Comparison of ENCODE assay signal across 1 cellular context in the genomic region with DNA sequence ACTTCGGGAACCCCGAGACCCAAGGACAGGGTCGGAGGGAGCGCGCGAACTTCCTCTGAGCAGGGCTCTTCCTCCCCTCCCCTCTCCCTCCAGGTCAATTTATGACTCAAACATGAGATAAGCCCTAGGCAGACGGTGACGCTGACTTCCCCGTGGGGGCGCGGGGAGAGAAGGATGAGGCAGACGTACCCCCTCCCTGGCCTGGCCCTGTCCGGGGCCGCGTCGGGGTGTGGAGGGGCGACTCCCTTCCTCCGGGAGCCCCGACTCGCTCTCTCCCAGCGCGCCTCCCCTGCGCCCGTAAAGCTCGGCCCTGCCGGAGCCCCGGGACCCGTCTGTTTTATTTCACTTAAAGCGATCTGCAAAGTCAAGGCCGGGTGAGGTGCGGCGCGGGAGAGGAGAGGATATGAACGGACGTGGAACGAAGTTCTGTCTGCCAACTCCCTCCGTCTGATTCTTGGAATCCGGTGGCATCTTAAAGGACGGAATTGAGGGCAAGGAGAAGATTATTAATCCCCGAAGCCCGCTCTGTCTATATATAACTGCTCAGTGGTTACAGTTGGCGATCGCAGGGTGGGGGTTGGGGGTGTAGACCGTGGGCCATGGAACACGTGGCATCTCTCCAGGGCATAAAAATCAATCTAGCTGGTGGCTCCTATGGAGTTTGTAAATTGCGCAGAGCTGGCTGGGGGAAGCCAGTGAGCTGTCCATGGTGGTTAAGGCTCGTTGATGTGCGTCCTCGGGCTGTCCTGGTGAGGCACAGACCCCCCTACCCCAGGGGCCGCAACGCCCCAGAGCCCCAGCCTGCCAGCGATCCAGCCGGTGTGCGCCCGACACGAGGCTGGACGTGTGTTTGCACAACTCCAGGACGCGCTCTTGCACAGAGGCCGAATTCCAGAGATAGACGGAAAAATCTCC.
TF ChIP-seq lines count a peak whose summit lies in the region.

No MANE protein-coding gene starts in this region.

TF ChIP-seq in endothelial cell of umbilical vein, 7 proteins besides CTCF, POLR2A, EP300 and RAD21:
- no peak for TF ChIP-seq POLR2AphosphoS5 (IDR thresholded peaks at IDR 0.05; ENCODE audit: insufficient read depth, low read depth, low read length)
- no peak for TF ChIP-seq JUN (IDR thresholded peaks at IDR 0.05; ENCODE audit: borderline replicate concordance, insufficient read depth, insufficient read length, low read depth)
- no peak for TF ChIP-seq MYC (IDR thresholded peaks at IDR 0.05; ENCODE audit: low read depth, low read length)
- no peak for TF ChIP-seq EZH2 (IDR thresholded peaks at IDR 0.05; ENCODE audit: borderline replicate concordance, low read depth, low read length, severe bottlenecking)
- TF ChIP-seq FOS (IDR thresholded peaks at IDR 0.05; ENCODE audit: borderline replicate concordance, insufficient read depth, low read length), result peak; percentile 67
- TF ChIP-seq, protein P1, sequence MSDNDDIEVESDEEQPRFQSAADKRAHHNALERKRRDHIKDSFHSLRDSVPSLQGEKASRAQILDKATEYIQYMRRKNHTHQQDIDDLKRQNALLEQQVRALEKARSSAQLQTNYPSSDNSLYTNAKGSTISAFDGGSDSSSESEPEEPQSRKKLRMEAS (IDR thresholded peaks at IDR 0.05; ENCODE audit: insufficient read depth, insufficient read length), result peak; percentile 65
- peak; percentile 55 for TF ChIP-seq GATA2 (IDR thresholded peaks at IDR 0.05; ENCODE audit: insufficient read depth, insufficient read length, low read depth, low read length)
TF ChIP-seq in endothelial cell of umbilical vein: peak in this region for 3.
